In genomic region chr9:125886365-125886764, GRCh38 we compare ENCODE assay signal across 22 cellular contexts.
DNase-seq lines count a peak whose midpoint lies in the region; ATAC-seq, FAIRE-seq and TF ChIP-seq lines count a peak whose summit lies in the region.
"Had no signal": no experiment of that assay in that cellular context is flagged by ENCODE, and none has a peak within 500 bp of the region (broad histone marks: within the 10 kb centered on the region; RNA-seq: fewer than 3 reads in every experiment).

No MANE protein-coding gene starts in this region.

- peaks cover 90% of the 10 kb centered on the region for H3K79me2 ChIP-seq in Loucy (ENCODE audit: insufficient read depth, low read length)
- H3K79me2 ChIP-seq in endothelial cell of umbilical vein (ENCODE audit: control insufficient read depth, insufficient read depth, low read length): peaks cover 9% of the 10 kb centered on the region

- H3K4me1 ChIP-seq in Loucy (ENCODE audit: insufficient read depth, low read length, poor library complexity, severe bottlenecking) (peaks cover 86% of the 10 kb centered on the region), endothelial cell of umbilical vein (ENCODE audit: control insufficient read depth, extremely low read depth, insufficient read depth, low read length) (peaks cover 13% of the 10 kb centered on the region), muscle layer of duodenum (ENCODE audit: control insufficient read depth in 1 of 2, insufficient read depth in 2 of 2, low read length in 2 of 2) (peaks cover 0 to 17% of the 10 kb centered on the region in 2 donors)
- H3K4me1 ChIP-seq: breast epithelium, psoas muscle had no signal

- no peak overlapping the region for H3K27ac Mint-ChIP-seq in MCF 10A (ENCODE audit: low read depth, unreplicated experiment)
- H3K27ac Mint-ChIP-seq: activated naive CD8-positive, alpha-beta T cell treated with anti-CD3 and anti-CD28 coated beads, Interleukin-2, amount 10 ng/mL, durations not matched to agents 7 days and 5 days; dendritic cell treated with granulocyte-macrophage colony-stimulating factor and Interleukin-4, amounts not matched to agents 40 ng/mL and 50 ng/mL, for 4 days; immature natural killer cell; natural killer cell had no signal

- no peaks in the 10 kb centered on the region for H3K9me3 Mint-ChIP-seq in MCF 10A (ENCODE audit: unreplicated experiment)
- H3K9me3 Mint-ChIP-seq: activated naive CD8-positive, alpha-beta T cell treated with anti-CD3 and anti-CD28 coated beads, Interleukin-2, amount 10 ng/mL, durations not matched to agents 7 days and 5 days; dendritic cell treated with granulocyte-macrophage colony-stimulating factor and Interleukin-4, amounts not matched to agents 40 ng/mL and 50 ng/mL, for 4 days; immature natural killer cell; natural killer cell had no signal

- intact Hi-C loops in endothelial cell of umbilical vein (cut with micrococcal nuclease): loop anchor here (1.0 kb wide), 1 partner anchor 138 kb away; no protein-coding TSS in a partner anchor
- intact Hi-C loops in MCF 10A (cut with micrococcal nuclease): loop anchor here (5.0 kb wide), 1 partner anchor 139 kb away; the partner anchor contains the start of gene PBX3

- no peaks in the 10 kb centered on the region; the same call in none of the 2 replicates for H3F3A ChIP-seq in Loucy (ENCODE audit: low read depth)

- CTCF ChIA-PET in endothelial cell of umbilical vein (lab: Charles Lee) (no interaction called here), MCF 10A (lab: Yijun Ruan, JAX) (no interaction called here)

- POLR2A ChIA-PET in endothelial cell of umbilical vein (lab: Charles Lee): no interaction called here
- POLR2A ChIA-PET in MCF 10A (lab: Yijun Ruan, JAX): interaction anchor here (0.7 to 2.3 kb wide), 6 partner anchors 17 to 140 kb away, joined by 3 to 8 read pairs (median 3); no protein-coding TSS in a partner anchor

- H3K4me3 ChIP-seq in Loucy (ENCODE audit: low read length, poor library complexity, severe bottlenecking) (peak overlapping the region; percentile 73), endothelial cell of umbilical vein (replicated peaks in 1 of 3; ENCODE audit: insufficient read depth in 1 of 3, low read depth in 1 of 3, low read length in 3 of 3) (no peak overlapping the region), muscle layer of duodenum (ENCODE audit: low read depth in 1 of 2, low read length in 2 of 2) (no peak overlapping the region)
- H3K4me3 ChIP-seq: breast epithelium, lower lobe of right lung, PC-9, psoas muscle, smooth muscle cell had no signal

- H3K36me3 ChIP-seq in Loucy (ENCODE audit: insufficient read depth, low read length): no peaks in the 10 kb centered on the region
- H3K36me3 ChIP-seq in endothelial cell of umbilical vein (ENCODE audit: control insufficient read depth in 2 of 2, extremely low read depth in 1 of 2, insufficient read depth in 2 of 2, low read length in 2 of 2): no peaks in the 10 kb centered on the region
- H3K36me3 ChIP-seq in muscle layer of duodenum (ENCODE audit: control insufficient read depth in 1 of 2, insufficient read depth in 2 of 2, low read length in 2 of 2): no peaks in the 10 kb centered on the region
- H3K36me3 ChIP-seq: breast epithelium, lower lobe of right lung had no signal

- H2AFZ ChIP-seq in Loucy (ENCODE audit: low read length) (no peak overlapping the region), endothelial cell of umbilical vein (ENCODE audit: low read depth, low read length) (no peak overlapping the region)
- H2AFZ ChIP-seq: PC-9 had no signal

- H3K27me3 ChIP-seq in Loucy (ENCODE audit: insufficient read depth, low read length, poor library complexity, severe bottlenecking) (no peaks in the 10 kb centered on the region), endothelial cell of umbilical vein (ENCODE audit: control insufficient read depth in 2 of 2, insufficient read depth in 2 of 2, low read length in 2 of 2) (no peaks in the 10 kb centered on the region), muscle layer of duodenum (ENCODE audit: low read depth, low read length) (no peaks in the 10 kb centered on the region)
- H3K27me3 ChIP-seq: breast epithelium had no signal

- no peaks in the 10 kb centered on the region for H3K9me3 ChIP-seq in Loucy (ENCODE audit: insufficient read depth, low read depth, low read length)
- H3K9me3 ChIP-seq in endothelial cell of umbilical vein (replicated peaks; ENCODE audit: control insufficient read depth, insufficient read depth, low read length): no peaks in the 10 kb centered on the region
- no peaks in the 10 kb centered on the region for H3K9me3 ChIP-seq in muscle layer of duodenum (ENCODE audit: control insufficient read depth in 1 of 2, low read length in 2 of 2)
- H3K9me3 ChIP-seq: breast epithelium, lower lobe of right lung, psoas muscle had no signal

- DNase-seq in endothelial cell of umbilical vein (ENCODE audit: low read depth, low spot score) (no peak), NCI-H2029 treated with DMSO at 0.1 percent for 48 hours (lab: John Stamatoyannopoulos, UW) (no peak), MCF 10A (ENCODE audit: unreplicated experiment) (no peak), GM12891 (ENCODE audit: insufficient read length, low spot score) (no peak)
- DNase-seq: activated naive CD8-positive, alpha-beta T cell treated with anti-CD3 and anti-CD28 coated beads, Interleukin-2, amount 10 ng/mL, durations not matched to agents 7 days and 5 days; erythroblast; immature natural killer cell; lower lobe of right lung; natural killer cell; psoas muscle; stimulated activated CD4-positive, alpha-beta T cell treated with anti-CD3 and anti-CD28 coated beads, Interleukin-4, amount 100 ng/mL, for 4 hours; substantia nigra; T-helper 9 cell had no signal

- TF ChIP-seq CTCF in Loucy (conservative IDR thresholded peaks at IDR 0.05; ENCODE audit: low read length): no peak
- no peak for TF ChIP-seq CTCF in endothelial cell of umbilical vein (IDR thresholded peaks at IDR 0.05; ENCODE audit: extremely low read depth in 1 of 2, insufficient read depth in 1 of 2, low read depth in 1 of 2, low read length in 2 of 2)
- no peak for TF ChIP-seq CTCF in MCF 10A (IDR thresholded peaks at IDR 0.05; ENCODE audit: unreplicated experiment)

- H3K9me2 ChIP-seq in Loucy (replicated peaks; ENCODE audit: low read depth, low read length): no peaks in the 10 kb centered on the region

- no peak for ATAC-seq in GM19467 (IDR thresholded peaks at IDR 0.05; ENCODE audit: unreplicated experiment)
- ATAC-seq: activated CD4-positive, CD25-positive, alpha-beta regulatory T cell treated with anti-CD3 and anti-CD28 coated beads, Interleukin-2, amount 50 U/mL, for 24 hours; lower lobe of right lung; natural killer cell had no signal

- H3K9me1 ChIP-seq in endothelial cell of umbilical vein (replicated peaks; ENCODE audit: control insufficient read depth, extremely low read depth, insufficient read depth, low read length): peaks cover 3% of the 10 kb centered on the region

- BruUV-seq in endothelial cell of umbilical vein (replicated peaks; lab: Mats Ljungman, UMichigan) (no TSS peak), MCF 10A (replicated peaks; lab: Mats Ljungman, UMichigan) (no TSS peak)

- H3K4me2 ChIP-seq in Loucy (ENCODE audit: low read depth, low read length, poor library complexity, severe bottlenecking): peak overlapping the region; percentile 78
- H3K4me2 ChIP-seq in endothelial cell of umbilical vein (ENCODE audit: insufficient read depth, low read length): no peak overlapping the region
- H3K4me2 ChIP-seq: PC-9, smooth muscle cell had no signal

- peak overlapping the region; percentile 47 for H3K9ac ChIP-seq in Loucy (ENCODE audit: low read depth, low read length, poor library complexity, severe bottlenecking)
- H3K9ac ChIP-seq in endothelial cell of umbilical vein (replicated peaks; ENCODE audit: extremely low read depth, insufficient read depth, low read length): no peak overlapping the region

- no peaks in the 10 kb centered on the region for H3K36me3 Mint-ChIP-seq in MCF 10A (ENCODE audit: insufficient read depth, unreplicated experiment)
- H3K36me3 Mint-ChIP-seq: immature natural killer cell, natural killer cell had no signal

- peaks cover 11% of the 10 kb centered on the region for H3K4me1 Mint-ChIP-seq in MCF 10A (ENCODE audit: insufficient read depth, unreplicated experiment)

- no peak overlapping the region for H3K27ac ChIP-seq in endothelial cell of umbilical vein (ENCODE audit: insufficient read depth, low read depth, low read length)
- H3K27ac ChIP-seq in muscle layer of duodenum (ENCODE audit: low read length): peak overlapping the region; percentile 12
- H3K27ac ChIP-seq: breast epithelium, lower lobe of right lung, PC-9, psoas muscle had no signal

- TF ChIP-seq POLR2A in endothelial cell of umbilical vein (IDR thresholded peaks at IDR 0.05; ENCODE audit: low read depth, low read length) (no peak), GM12891 (IDR thresholded peaks at IDR 0.05; ENCODE audit: low read depth, low read length) (no peak)

- H4K20me1 ChIP-seq in Loucy (ENCODE audit: insufficient read depth, low read length, poor library complexity, severe bottlenecking) (peaks cover 16% of the 10 kb centered on the region), endothelial cell of umbilical vein (replicated peaks; ENCODE audit: control insufficient read depth, extremely low read depth, insufficient read depth, low read length) (no peaks in the 10 kb centered on the region)

- FAIRE-seq in G401.6 (lab: Jason Lieb, UNC): peak; percentile 92
- FAIRE-seq in endothelial cell of umbilical vein (lab: Jason Lieb, UNC): peak; percentile 40
- no peak for FAIRE-seq in GM12891 (lab: Jason Lieb, UNC)

- H3K4me3 Mint-ChIP-seq in MCF 10A (ENCODE audit: unreplicated experiment): no peak overlapping the region
- H3K4me3 Mint-ChIP-seq: activated naive CD8-positive, alpha-beta T cell treated with anti-CD3 and anti-CD28 coated beads, Interleukin-2, amount 10 ng/mL, durations not matched to agents 7 days and 5 days; dendritic cell treated with granulocyte-macrophage colony-stimulating factor and Interleukin-4, amounts not matched to agents 40 ng/mL and 50 ng/mL, for 4 days; immature natural killer cell; natural killer cell had no signal

- dilution Hi-C loops in endothelial cell of umbilical vein (cut with MboI; ENCODE audit: extremely low pct_ligation_motif_present, low sequenced_read_pairs): no loop called here

- H3K27me3 Mint-ChIP-seq in MCF 10A (ENCODE audit: insufficient read depth, unreplicated experiment): no peaks in the 10 kb centered on the region

TF ChIP-seq in endothelial cell of umbilical vein, 7 proteins besides CTCF, POLR2A, EP300 and RAD21 (continues in another document):
- TF ChIP-seq MYC (IDR thresholded peaks at IDR 0.05; ENCODE audit: low read depth, low read length): no peak
- TF ChIP-seq EZH2 (IDR thresholded peaks at IDR 0.05; ENCODE audit: borderline replicate concordance, low read depth, low read length, severe bottlenecking): no peak

TF ChIP-seq in GM12891, 5 proteins besides CTCF, POLR2A, EP300 and RAD21:
- no peak for TF ChIP-seq SPI1 (IDR thresholded peaks at IDR 0.05; ENCODE audit: low read depth, low read length)
- no peak for TF ChIP-seq TAF1 (IDR thresholded peaks at IDR 0.05; ENCODE audit: low read depth, low read length)
- TF ChIP-seq PAX5 (IDR thresholded peaks at IDR 0.05; ENCODE audit: insufficient read depth, low read length, severe bottlenecking): no peak
- TF ChIP-seq POU2F2 (IDR thresholded peaks at IDR 0.05; ENCODE audit: low read depth, low read length): no peak
- no peak for TF ChIP-seq POLR2AphosphoS5 (IDR thresholded peaks at IDR 0.05; ENCODE audit: low read depth, low read length)
